8 cellular contexts compared by ENCODE assay signal in the genomic region with DNA sequence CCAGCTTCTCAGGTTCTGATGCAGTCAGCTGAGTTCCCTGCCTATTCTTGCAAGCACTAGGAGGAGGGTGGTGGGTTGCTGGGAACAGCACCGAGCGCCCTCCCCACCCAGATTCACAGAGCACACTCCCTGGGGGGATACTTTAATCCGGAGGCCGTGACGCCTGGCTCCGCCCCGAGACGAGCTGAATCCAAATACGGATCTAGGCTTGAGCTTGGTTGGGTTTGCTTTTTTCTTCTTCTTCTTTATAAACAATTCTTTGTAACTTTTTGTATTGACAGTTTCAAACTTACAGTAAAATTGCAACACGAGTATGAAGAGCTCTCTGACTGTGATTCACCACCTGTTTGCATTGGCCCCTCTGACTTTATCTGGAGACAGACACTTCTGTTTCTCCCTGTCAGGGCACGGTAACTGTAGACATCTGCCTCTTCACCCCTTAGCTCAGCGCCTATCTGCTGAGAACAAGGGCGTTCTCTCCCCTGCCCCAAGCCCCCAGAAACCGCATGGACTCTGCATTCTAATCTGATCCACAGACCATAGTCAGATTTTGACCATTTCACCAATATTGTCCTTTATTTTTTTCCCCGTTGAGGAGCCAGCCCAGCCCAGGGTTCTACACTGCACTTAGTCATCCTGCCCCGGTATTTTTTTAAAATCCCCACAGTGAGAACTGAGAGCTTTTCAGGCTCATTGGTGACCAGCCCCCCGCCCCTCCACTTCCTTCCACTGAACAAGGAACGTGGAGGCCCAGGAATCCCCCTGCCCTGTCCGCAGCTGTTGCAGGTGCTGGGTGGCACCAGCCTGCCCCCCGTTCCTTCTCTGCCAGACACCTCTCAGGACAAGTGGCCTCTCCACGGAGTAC. TPM values are rescaled to one million over a fixed set of nuclear protein-coding genes. Genes with fewer than 3 reads are reported as not detected.
DNase-seq lines count a peak whose midpoint lies in the region; ATAC-seq and TF ChIP-seq lines count a peak whose summit lies in the region.

No MANE protein-coding gene starts in this region.

- peak overlapping the region; percentile 10 for H3K27ac Mint-ChIP-seq in MCF 10A (ENCODE audit: low read depth, unreplicated experiment)
- peak overlapping the region; percentile 95 for H3K27ac Mint-ChIP-seq in stimulated activated naive CD8-positive, alpha-beta T cell treated with anti-CD3 and anti-CD28 coated beads, Interleukin-15, Interleukin-2, amounts not matched to agents 100 ng/mL and 50 ng/mL, for 24 hours

- DNase-seq in MCF 10A (ENCODE audit: unreplicated experiment) (peak; percentile 61), mammary epithelial cell (no peak), left cardiac atrium (no peak), NCI-H2196 treated with DMSO at 0.1 percent for 48 hours (lab: John Stamatoyannopoulos, UW; ENCODE audit: unreplicated experiment) (no peak)
- DNase-seq in activated CD8-positive, alpha-beta memory T cell treated with anti-CD3 and anti-CD28 coated beads, Interleukin-2, amount 50 U/mL, for 4 hours: peak; percentile 63

- H4K20me1 ChIP-seq in mammary epithelial cell (ENCODE audit: insufficient read depth, low read length): no peaks in the 10 kb centered on the region

- H2AFZ ChIP-seq in mammary epithelial cell (ENCODE audit: low read depth, low read length): no peak overlapping the region

- H3K9me3 ChIP-seq in mammary epithelial cell (replicated peaks; ENCODE audit: insufficient read depth, low read length): no peaks in the 10 kb centered on the region

- ATAC-seq in HG03354 (IDR thresholded peaks at IDR 0.05; ENCODE audit: poor library complexity, severe bottlenecking, unreplicated experiment): peak; percentile 54
- ATAC-seq in left cardiac atrium: peak; percentile 45 to 60
- ATAC-seq in GM18870 (IDR thresholded peaks at IDR 0.05; ENCODE audit: unreplicated experiment): no peak

- no peaks in the 10 kb centered on the region for H3K27me3 Mint-ChIP-seq in MCF 10A (ENCODE audit: insufficient read depth, unreplicated experiment)
- H3K27me3 Mint-ChIP-seq in stimulated activated naive CD8-positive, alpha-beta T cell treated with anti-CD3 and anti-CD28 coated beads, Interleukin-15, Interleukin-2, amounts not matched to agents 100 ng/mL and 50 ng/mL, for 24 hours: no peaks in the 10 kb centered on the region

- H3K4me1 ChIP-seq in mammary epithelial cell (ENCODE audit: insufficient read depth, low read length): peaks cover 21% of the 10 kb centered on the region

- dilution Hi-C loops in mammary epithelial cell (cut with HindIII; ENCODE audit: low sequenced_read_pairs): no loop called here

- CTCF ChIA-PET in MCF 10A (lab: Yijun Ruan, JAX): interaction anchor here (0.6 to 17.2 kb wide), 7 partner anchors 9 to 71 kb away, joined by 3 to 301 read pairs (median 4); a partner anchor contains a TSS
- CTCF ChIA-PET in mammary epithelial cell (lab: Charles Lee; ENCODE audit: low non-redundant PET): interaction anchor here (0.6 kb wide), 2 partner anchors 114 to 568 kb away, joined by 3 read pairs; no protein-coding TSS in a partner anchor

- no peaks in the 10 kb centered on the region for H3K36me3 ChIP-seq in mammary epithelial cell (ENCODE audit: insufficient read depth, low read length)

- H3K9ac ChIP-seq in mammary epithelial cell (ENCODE audit: insufficient read depth, low read length): no peak overlapping the region

- POLR2A ChIA-PET in MCF 10A (lab: Yijun Ruan, JAX): interaction anchor here (0.6 to 9.2 kb wide), 6 partner anchors 9 to 1581 kb away, joined by 3 to 167 read pairs (median 5); a partner anchor contains a TSS

- TF ChIP-seq CTCF in MCF 10A (IDR thresholded peaks at IDR 0.05; ENCODE audit: unreplicated experiment) (no peak), mammary epithelial cell (conservative IDR thresholded peaks at IDR 0.05 in 1 of 2, IDR thresholded peaks at IDR 0.05 in 1 of 2; ENCODE audit: extremely low read depth in 1 of 2, insufficient read depth in 1 of 2, low read depth in 1 of 2, low read length in 2 of 2) (no peak)

- H3K4me3 Mint-ChIP-seq in MCF 10A (ENCODE audit: unreplicated experiment): no peak overlapping the region
- peak overlapping the region; percentile 66 for H3K4me3 Mint-ChIP-seq in stimulated activated naive CD8-positive, alpha-beta T cell treated with anti-CD3 and anti-CD28 coated beads, Interleukin-15, Interleukin-2, amounts not matched to agents 100 ng/mL and 50 ng/mL, for 24 hours

- H3K4me3 ChIP-seq in mammary epithelial cell (replicated peaks in 1 of 3; ENCODE audit: insufficient read depth in 1 of 3, low read depth in 2 of 3, low read length in 3 of 3): no peak overlapping the region

- no peaks in the 10 kb centered on the region for H3K79me2 ChIP-seq in mammary epithelial cell (ENCODE audit: insufficient read depth, low read length)

- BruUV-seq in MCF 10A (replicated peaks; lab: Mats Ljungman, UMichigan): no TSS peak
- no TSS peak for BruUV-seq in mammary epithelial cell (replicated peaks; lab: Mats Ljungman, UMichigan)

- no peaks in the 10 kb centered on the region for H3K9me3 Mint-ChIP-seq in MCF 10A (ENCODE audit: unreplicated experiment)
- H3K9me3 Mint-ChIP-seq in stimulated activated naive CD8-positive, alpha-beta T cell treated with anti-CD3 and anti-CD28 coated beads, Interleukin-15, Interleukin-2, amounts not matched to agents 100 ng/mL and 50 ng/mL, for 24 hours: no peaks in the 10 kb centered on the region

- 68% methylated on average over 20 of the region's 21 CpGs for WGBS in mammary epithelial cell (ENCODE audit: low coverage, missing lambda C conversion rate)

- intact Hi-C loops in MCF 10A (cut with micrococcal nuclease): no loop called here
- intact Hi-C loops in mammary epithelial cell (cut with micrococcal nuclease): no loop called here
- intact Hi-C loops in left cardiac atrium (cut with DNase I): no loop called here

- peaks cover 23% of the 10 kb centered on the region for H3K4me1 Mint-ChIP-seq in MCF 10A (ENCODE audit: insufficient read depth, unreplicated experiment)
- peaks cover 81% of the 10 kb centered on the region for H3K4me1 Mint-ChIP-seq in stimulated activated naive CD8-positive, alpha-beta T cell treated with anti-CD3 and anti-CD28 coated beads, Interleukin-15, Interleukin-2, amounts not matched to agents 100 ng/mL and 50 ng/mL, for 24 hours (ENCODE audit: low read depth)

- H3K36me3 Mint-ChIP-seq in MCF 10A (ENCODE audit: insufficient read depth, unreplicated experiment): peaks cover 29% of the 10 kb centered on the region
- H3K36me3 Mint-ChIP-seq in stimulated activated naive CD8-positive, alpha-beta T cell treated with anti-CD3 and anti-CD28 coated beads, Interleukin-15, Interleukin-2, amounts not matched to agents 100 ng/mL and 50 ng/mL, for 24 hours (ENCODE audit: low read depth): peaks cover 46% of the 10 kb centered on the region

- H3K4me2 ChIP-seq in mammary epithelial cell (ENCODE audit: insufficient read depth, low read depth, low read length): no peak overlapping the region

- H3K27me3 ChIP-seq in mammary epithelial cell (ENCODE audit: insufficient read depth, low read length): no peaks in the 10 kb centered on the region

- no peak overlapping the region for H3K27ac ChIP-seq in mammary epithelial cell (ENCODE audit: insufficient read depth, low read depth, low read length)

- in situ Hi-C loops in mammary epithelial cell (cut with MboI; ENCODE audit: low sequenced_read_pairs in 2 of 2): no loop called here

RNA-seq across cellular contexts. Expression of a gene that starts 11.5 kb away (rescaled TPM):
- 9.5 and 11.6 TPM in 2 replicates for total RNA-seq in MCF 10A (2022)
- 1 to 10 TPM; 4.4 to 6.2 TPM for total RNA-seq in mammary epithelial cell
- polyA plus RNA-seq in mammary epithelial cell: 1.4 TPM
- polyA minus RNA-seq in mammary epithelial cell: 0.26 TPM
- 10 to 100 TPM; 14.7 to 25.1 TPM for total RNA-seq in left cardiac atrium

RNA-seq across cellular contexts. Expression of a gene that starts 21.8 kb away (rescaled TPM):
- 19.7 and 19.9 TPM in 2 replicates for total RNA-seq in MCF 10A (2022)
- total RNA-seq in mammary epithelial cell: 10 to 100 TPM in 1 of 2 donors, 1 to 10 TPM in 1; 4.3 to 16.0 TPM
- polyA plus RNA-seq in mammary epithelial cell: 0.94 TPM
- polyA minus RNA-seq in mammary epithelial cell: 5.4 TPM
- total RNA-seq in left cardiac atrium: 10 to 100 TPM in 1 of 2 donors, 1 to 10 TPM in 1; 9.3 to 11.9 TPM

Comparison
In these comparisons a context has a peak if more than half of its experiments do, and no peak if none do; other contexts are left out.
1. DNase-seq: peak in MCF 10A (single experiment) and activated CD8-positive, alpha-beta memory T cell treated with anti-CD3 and anti-CD28 coated beads, Interleukin-2, amount 50 U/mL, for 4 hours (single experiment); none in mammary epithelial cell (single experiment), left cardiac atrium (single experiment) and NCI-H2196 treated with DMSO at 0.1 percent for 48 hours (single experiment).